ENCODE assay signal across 7 cellular contexts in the genomic region with DNA sequence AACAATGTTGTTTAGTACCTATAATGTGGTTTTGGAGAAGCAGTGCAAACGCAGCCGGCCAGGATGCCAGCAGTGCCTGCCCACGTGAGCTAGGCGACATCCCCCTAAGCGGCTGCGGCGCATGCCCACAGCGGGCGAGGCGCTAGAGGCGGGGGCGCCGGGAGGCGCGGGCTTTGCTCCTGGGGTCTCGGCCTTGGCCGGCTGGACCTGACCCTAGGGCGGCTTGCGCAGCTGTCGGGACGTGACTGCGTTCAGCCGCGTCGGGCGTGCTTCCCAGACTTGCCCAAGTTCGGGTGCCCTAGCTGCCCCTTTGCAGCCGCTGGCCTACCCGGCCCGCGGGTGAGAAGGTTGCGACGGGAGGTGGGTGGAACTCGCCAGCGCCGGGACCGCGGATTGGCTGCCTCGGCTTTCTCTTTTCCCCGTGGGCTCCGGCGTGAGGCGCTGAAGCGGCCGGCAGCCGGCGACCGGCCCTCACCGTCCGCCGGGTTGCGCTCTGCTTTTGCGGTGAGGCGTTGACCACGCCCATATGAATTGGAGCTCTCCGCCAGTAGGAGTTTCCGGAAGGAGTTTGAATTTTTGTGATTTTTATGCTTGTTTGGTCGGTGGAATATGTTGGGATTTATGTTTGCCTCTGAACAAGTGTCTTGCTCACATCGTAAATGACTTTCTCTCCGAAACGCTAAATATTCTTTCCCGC. TPM values are rescaled to one million over a fixed set of nuclear protein-coding genes. Genes with fewer than 3 reads are reported as not detected.
DNase-seq lines count a peak whose midpoint lies in the region; ATAC-seq, FAIRE-seq and TF ChIP-seq lines count a peak whose summit lies in the region.

A gene (plus strand): TSS at position 122 of the 697 bp plus-strand sequence. CDS start 599 bp downstream, outside the sequence.

- H3K9ac ChIP-seq in astrocyte (ENCODE audit: low read length): peak within 1 kb of the TSS; percentile 83

- no peaks in the 10 kb centered on the region for H3K27me3 ChIP-seq in astrocyte (ENCODE audit: insufficient read depth, low read length)

- peak within 1 kb of the TSS; percentile 78 for H3K4me3 ChIP-seq in astrocyte (ENCODE audit: insufficient read depth, low read depth, low read length)

- H3K4me1 Mint-ChIP-seq in T-helper 2 cell treated with Interferon-gamma antibody and Interleukin-4, amounts not matched to agents 5 μg/mL and 100 μg/mL, for 36 hours (ENCODE audit: low read depth): peaks cover 22% of the 10 kb centered on the region
- H3K4me1 Mint-ChIP-seq in astrocyte (ENCODE audit: low read depth, unreplicated experiment): peaks cover 7% of the 10 kb centered on the region

- peaks cover 15% of the 10 kb centered on the region for H3K79me2 ChIP-seq in astrocyte (ENCODE audit: insufficient read depth, low read length)

- ATAC-seq in GM18505 (IDR thresholded peaks at IDR 0.05; ENCODE audit: unreplicated experiment) (peak; percentile 90), HG02943 (IDR thresholded peaks at IDR 0.05; ENCODE audit: low read depth, unreplicated experiment) (peak; percentile 88)

- H3K4me1 ChIP-seq in astrocyte (ENCODE audit: insufficient read depth, low read length): peaks cover 10% of the 10 kb centered on the region

- no peaks in the 10 kb centered on the region for H3K27me3 Mint-ChIP-seq in T-helper 2 cell treated with Interferon-gamma antibody and Interleukin-4, amounts not matched to agents 5 μg/mL and 100 μg/mL, for 36 hours (ENCODE audit: low read depth)
- no peaks in the 10 kb centered on the region for H3K27me3 Mint-ChIP-seq in astrocyte (ENCODE audit: low read depth, unreplicated experiment)

- peak within 1 kb of the TSS; percentile 92 for H3K4me3 Mint-ChIP-seq in T-helper 2 cell treated with Interferon-gamma antibody and Interleukin-4, amounts not matched to agents 5 μg/mL and 100 μg/mL, for 36 hours
- H3K4me3 Mint-ChIP-seq in astrocyte (ENCODE audit: unreplicated experiment): peak within 1 kb of the TSS; percentile 93

- H3K9me3 Mint-ChIP-seq in T-helper 2 cell treated with Interferon-gamma antibody and Interleukin-4, amounts not matched to agents 5 μg/mL and 100 μg/mL, for 36 hours: no peaks in the 10 kb centered on the region
- H3K9me3 Mint-ChIP-seq in astrocyte (ENCODE audit: unreplicated experiment): no peaks in the 10 kb centered on the region

- peak; percentile 89 for TF ChIP-seq POLR2A in GM18505 (IDR thresholded peaks at IDR 0.05; ENCODE audit: borderline replicate concordance, extremely low read depth, insufficient read depth, insufficient read length)

- H3K27ac Mint-ChIP-seq in T-helper 2 cell treated with Interferon-gamma antibody and Interleukin-4, amounts not matched to agents 5 μg/mL and 100 μg/mL, for 36 hours: peak within 1 kb of the TSS; percentile 98
- H3K27ac Mint-ChIP-seq in astrocyte (ENCODE audit: unreplicated experiment): peak within 1 kb of the TSS; percentile 79

- DNase-seq in NCI-H187 (lab: John Stamatoyannopoulos, UW) (peak; percentile 84 to 89), astrocyte (ENCODE audit: low read depth) (peak; percentile 81), hepatic stellate cell (ENCODE audit: low spot score) (peak; percentile 86), renal cortical epithelial cell (ENCODE audit: low read depth) (peak; percentile 81)
- DNase-seq in T-helper 2 cell treated with Interferon-gamma antibody and Interleukin-4, amounts not matched to agents 5 μg/mL and 100 μg/mL, for 36 hours (ENCODE audit: low spot score): peak; percentile 83

- peak within 1 kb of the TSS; percentile 96 for H2AFZ ChIP-seq in astrocyte (ENCODE audit: low read depth, low read length)

- no peak for TF ChIP-seq CTCF in astrocyte (IDR thresholded peaks at IDR 0.05; ENCODE audit: insufficient read depth, low read depth, low read length)

- peak within 1 kb of the TSS; percentile 96 for H3K4me2 ChIP-seq in astrocyte (ENCODE audit: low read length)

- peak within 1 kb of the TSS; percentile 85 for H3K27ac ChIP-seq in astrocyte (ENCODE audit: low read depth, low read length)

- no peaks in the 10 kb centered on the region for H3K9me3 ChIP-seq in astrocyte (ENCODE audit: insufficient read depth, low read depth, low read length)

- H3K36me3 Mint-ChIP-seq in T-helper 2 cell treated with Interferon-gamma antibody and Interleukin-4, amounts not matched to agents 5 μg/mL and 100 μg/mL, for 36 hours (ENCODE audit: low read depth): no peaks in the 10 kb centered on the region
- no peaks in the 10 kb centered on the region for H3K36me3 Mint-ChIP-seq in astrocyte (ENCODE audit: low read depth, unreplicated experiment)

- FAIRE-seq in astrocyte (lab: Jason Lieb, UNC): no peak

- H3K36me3 ChIP-seq in astrocyte (ENCODE audit: insufficient read depth, low read length): no peaks in the 10 kb centered on the region

- H4K20me1 ChIP-seq in astrocyte (ENCODE audit: insufficient read depth, low read length): no peaks in the 10 kb centered on the region

RNA-seq across cellular contexts. Expression of the gene that starts here (rescaled TPM):
- total RNA-seq in astrocyte: 22.6 and 25.8 TPM in 2 replicates
- total RNA-seq in renal cortical epithelial cell: 57.5 and 59.6 TPM in 2 replicates

Comparison
In these comparisons a context has a peak if more than half of its experiments do, and no peak if none do; other contexts are left out.
1. Peak in every context shown above with its lines: DNase-seq, ATAC-seq, H3K4me3 ChIP-seq and H3K27ac ChIP-seq.